In genomic region chr6:33415831-33416230, GRCh38 we compare ENCODE assay signal across 10 cellular contexts. TPM values are rescaled to one million over a fixed set of nuclear protein-coding genes. Genes with fewer than 3 reads are reported as not detected.
DNase-seq lines count a peak whose midpoint lies in the region; ATAC-seq and TF ChIP-seq lines count a peak whose summit lies in the region.
"Had no signal": no experiment of that assay in that cellular context is flagged by ENCODE, and none has a peak within 500 bp of the region (broad histone marks: within the 10 kb centered on the region; RNA-seq: fewer than 3 reads in every experiment).

No MANE protein-coding gene starts in this region.

- H3K4me2 ChIP-seq in SU-DHL-6 (ENCODE audit: low read depth, low read length, poor library complexity, severe bottlenecking): peak overlapping the region; percentile 87

- H3K9me3 ChIP-seq in SU-DHL-6 (ENCODE audit: insufficient read depth, low read length): no peaks in the 10 kb centered on the region
- H3K9me3 ChIP-seq in esophagus muscularis mucosa: no peaks in the 10 kb centered on the region
- H3K9me3 ChIP-seq: left lung had no signal

- no peaks in the 10 kb centered on the region for H3K9me3 Mint-ChIP-seq in progenitor cell of endocrine pancreas (ENCODE audit: low read depth)

- H3K27ac ChIP-seq in SU-DHL-6 (ENCODE audit: low read depth, low read length) (peak overlapping the region; percentile 67; the same call in 1 of the 2 replicates), esophagus muscularis mucosa (replicated peaks in 1 of 4) (peak overlapping the region; percentile 16 to 96 (median 96))

- peaks cover 43 to 89% (median 87%) of the 10 kb centered on the region in 4 donors for H3K4me1 ChIP-seq in esophagus muscularis mucosa

- peaks cover 31% of the 10 kb centered on the region for H3F3A ChIP-seq in SU-DHL-6 (ENCODE audit: insufficient read depth)

- no peaks in the 10 kb centered on the region for H3K36me3 ChIP-seq in SU-DHL-6 (ENCODE audit: low read length)
- peaks cover 24 to 47% (median 46%) of the 10 kb centered on the region in 4 donors for H3K36me3 ChIP-seq in esophagus muscularis mucosa

- peaks cover 22% of the 10 kb centered on the region for H3K79me2 ChIP-seq in SU-DHL-6 (ENCODE audit: insufficient read depth, low read length)

- no peaks in the 10 kb centered on the region for H3K9me2 ChIP-seq in SU-DHL-6 (replicated peaks; ENCODE audit: insufficient read depth, low read length)

- intact Hi-C loops in esophagus muscularis mucosa (cut with DNase I): no loop called here

- H3K36me3 Mint-ChIP-seq in progenitor cell of endocrine pancreas (ENCODE audit: insufficient read depth): peaks cover 8% of the 10 kb centered on the region

- peak overlapping the region; percentile 78 for H3K27ac Mint-ChIP-seq in progenitor cell of endocrine pancreas

- peak overlapping the region; percentile 60 for H3K4me3 Mint-ChIP-seq in progenitor cell of endocrine pancreas (ENCODE audit: low read depth)

- H3K4me3 ChIP-seq in GM12865 (ENCODE audit: low read depth, low read length) (peak overlapping the region; percentile 79), SU-DHL-6 (ENCODE audit: insufficient read depth, low read length, poor library complexity, severe bottlenecking) (peak overlapping the region; percentile 89), esophagus muscularis mucosa (no peak overlapping the region)

- no peak for TF ChIP-seq EP300 in esophagus muscularis mucosa (IDR thresholded peaks at IDR 0.05)

- no peak for ATAC-seq in GM19463 (IDR thresholded peaks at IDR 0.05; ENCODE audit: unreplicated experiment)
- ATAC-seq: left lung had no signal

- H4K20me1 ChIP-seq in SU-DHL-6 (ENCODE audit: low read depth, low read length): no peaks in the 10 kb centered on the region

- TF ChIP-seq CTCF in GM12865 (IDR thresholded peaks at IDR 0.05; ENCODE audit: insufficient read depth, low read depth, low read length, missing control alignments) (no peak), SU-DHL-6 (IDR thresholded peaks at IDR 0.05; ENCODE audit: insufficient read depth, low read length, poor library complexity, severe bottlenecking) (no peak), esophagus muscularis mucosa (IDR thresholded peaks at IDR 0.05) (no peak), progenitor cell of endocrine pancreas (IDR thresholded peaks at IDR 0.05; ENCODE audit: unreplicated experiment) (no peak)

- TF ChIP-seq POLR2A in esophagus muscularis mucosa (IDR thresholded peaks at IDR 0.05; ENCODE audit: low read depth): no peak

- WGBS in esophagus muscularis mucosa: 68% methylated on average over 9 of the region's 9 CpGs

- H3K27me3 ChIP-seq in SU-DHL-6 (ENCODE audit: low read length) (no peaks in the 10 kb centered on the region), esophagus muscularis mucosa (no peaks in the 10 kb centered on the region)
- H3K27me3 ChIP-seq: left lung had no signal

- no peak overlapping the region for H2AFZ ChIP-seq in SU-DHL-6 (ENCODE audit: low read depth, low read length, severe bottlenecking)

- peak overlapping the region; percentile 80 for H3K9ac ChIP-seq in SU-DHL-6 (ENCODE audit: low read length)

- H3K27me3 Mint-ChIP-seq in progenitor cell of endocrine pancreas: no peaks in the 10 kb centered on the region

- no peak for DNase-seq in GM12865 (ENCODE audit: low read depth)
- no peak for DNase-seq in esophagus muscularis mucosa (ENCODE audit: extremely low spot score)
- DNase-seq in progenitor cell of endocrine pancreas (ENCODE audit: low spot score, unreplicated experiment): no peak
- DNase-seq in stimulated activated CD4-positive, alpha-beta T cell treated with anti-CD3 and anti-CD28 coated beads, Interleukin-2, amount 100 ng/mL, for 48 hours: no peak
- no peak for DNase-seq in stimulated activated naive CD4-positive, alpha-beta T cell (lab: John Stamatoyannopoulos, UW)
- DNase-seq in NCI-H524 (lab: John Stamatoyannopoulos, UW): no peak
- DNase-seq: left lung, NCI-H526 treated with DMSO at 0.1 percent for 48 hours had no signal

- peaks cover 44% of the 10 kb centered on the region for H3K4me1 Mint-ChIP-seq in progenitor cell of endocrine pancreas (ENCODE audit: low read depth)

RNA-seq across cellular contexts. Expression of gene CUTA, which starts 2.1 kb away (rescaled TPM):
- total RNA-seq in esophagus muscularis mucosa (100 to 1,000 TPM; 109 to 136 (median 123) TPM), progenitor cell of endocrine pancreas (252 and 264 TPM in 2 replicates)

RNA-seq across cellular contexts. Expression of gene SYNGAP1, which starts 4.0 kb away (rescaled TPM):
- total RNA-seq in esophagus muscularis mucosa: 10 to 100 TPM in 3 of 4 donors, 1 to 10 TPM in 1; 8.0 to 17.6 (median 13.2) TPM
- 59.9 and 60.3 TPM in 2 replicates for total RNA-seq in progenitor cell of endocrine pancreas

RNA-seq across cellular contexts. Expression of gene PHF1, which starts 5.0 kb away (rescaled TPM):
- total RNA-seq in esophagus muscularis mucosa (10 to 100 TPM; 68.5 to 91.5 (median 84.9) TPM), progenitor cell of endocrine pancreas (58.1 and 58.4 TPM in 2 replicates)

RNA-seq across cellular contexts. Expression of gene KIFC1, which starts 24.2 kb away (rescaled TPM):
- total RNA-seq in esophagus muscularis mucosa: 1 to 10 TPM in 1 of 4 donors, under 1 TPM in 2, not detected in 1; 0.39 to 1.1 (median 0.42) TPM
- total RNA-seq in progenitor cell of endocrine pancreas: 45.5 and 46.6 TPM in 2 replicates

RNA-seq across cellular contexts. Expression of gene ZBTB9, which starts 38.5 kb away (rescaled TPM):
- total RNA-seq in esophagus muscularis mucosa (1 to 10 TPM; 1.7 to 3.5 (median 3.0) TPM), progenitor cell of endocrine pancreas (15.4 and 15.7 TPM in 2 replicates)

Comparison
In these comparisons a context has a peak if more than half of its experiments do, and no peak if none do; other contexts are left out.
1. H3K4me3 ChIP-seq: peak in GM12865 (single experiment) and SU-DHL-6 (single experiment); none in esophagus muscularis mucosa (0 of 4).